In genomic region chr2:98717625-98718024, GRCh38 we compare ENCODE assay signal across 2 cellular contexts.
TF ChIP-seq lines count a peak whose summit lies in the region.

No MANE protein-coding gene starts in this region.

TF ChIP-seq in SK-N-SH, 30 proteins besides CTCF, POLR2A, EP300 and RAD21 (continued from another document):
- TF ChIP-seq ZBTB33 (IDR thresholded peaks at IDR 0.05; ENCODE audit: borderline replicate concordance, low read depth) (no peak), MEF2A (IDR thresholded peaks at IDR 0.05; ENCODE audit: borderline replicate concordance, low read depth) (no peak), GABPA (IDR thresholded peaks at IDR 0.05; ENCODE audit: low read depth) (no peak), EZH2phosphoT487 (IDR thresholded peaks at IDR 0.05; ENCODE audit: borderline replicate concordance, low read depth) (no peak)
- TF ChIP-seq, protein P1, sequence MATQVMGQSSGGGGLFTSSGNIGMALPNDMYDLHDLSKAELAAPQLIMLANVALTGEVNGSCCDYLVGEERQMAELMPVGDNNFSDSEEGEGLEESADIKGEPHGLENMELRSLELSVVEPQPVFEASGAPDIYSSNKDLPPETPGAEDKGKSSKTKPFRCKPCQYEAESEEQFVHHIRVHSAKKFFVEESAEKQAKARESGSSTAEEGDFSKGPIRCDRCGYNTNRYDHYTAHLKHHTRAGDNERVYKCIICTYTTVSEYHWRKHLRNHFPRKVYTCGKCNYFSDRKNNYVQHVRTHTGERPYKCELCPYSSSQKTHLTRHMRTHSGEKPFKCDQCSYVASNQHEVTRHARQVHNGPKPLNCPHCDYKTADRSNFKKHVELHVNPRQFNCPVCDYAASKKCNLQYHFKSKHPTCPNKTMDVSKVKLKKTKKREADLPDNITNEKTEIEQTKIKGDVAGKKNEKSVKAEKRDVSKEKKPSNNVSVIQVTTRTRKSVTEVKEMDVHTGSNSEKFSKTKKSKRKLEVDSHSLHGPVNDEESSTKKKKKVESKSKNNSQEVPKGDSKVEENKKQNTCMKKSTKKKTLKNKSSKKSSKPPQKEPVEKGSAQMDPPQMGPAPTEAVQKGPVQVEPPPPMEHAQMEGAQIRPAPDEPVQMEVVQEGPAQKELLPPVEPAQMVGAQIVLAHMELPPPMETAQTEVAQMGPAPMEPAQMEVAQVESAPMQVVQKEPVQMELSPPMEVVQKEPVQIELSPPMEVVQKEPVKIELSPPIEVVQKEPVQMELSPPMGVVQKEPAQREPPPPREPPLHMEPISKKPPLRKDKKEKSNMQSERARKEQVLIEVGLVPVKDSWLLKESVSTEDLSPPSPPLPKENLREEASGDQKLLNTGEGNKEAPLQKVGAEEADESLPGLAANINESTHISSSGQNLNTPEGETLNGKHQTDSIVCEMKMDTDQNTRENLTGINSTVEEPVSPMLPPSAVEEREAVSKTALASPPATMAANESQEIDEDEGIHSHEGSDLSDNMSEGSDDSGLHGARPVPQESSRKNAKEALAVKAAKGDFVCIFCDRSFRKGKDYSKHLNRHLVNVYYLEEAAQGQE (IDR thresholded peaks at IDR 0.05; ENCODE audit: low read depth, low read length): no peak
- TF ChIP-seq, protein P2, sequence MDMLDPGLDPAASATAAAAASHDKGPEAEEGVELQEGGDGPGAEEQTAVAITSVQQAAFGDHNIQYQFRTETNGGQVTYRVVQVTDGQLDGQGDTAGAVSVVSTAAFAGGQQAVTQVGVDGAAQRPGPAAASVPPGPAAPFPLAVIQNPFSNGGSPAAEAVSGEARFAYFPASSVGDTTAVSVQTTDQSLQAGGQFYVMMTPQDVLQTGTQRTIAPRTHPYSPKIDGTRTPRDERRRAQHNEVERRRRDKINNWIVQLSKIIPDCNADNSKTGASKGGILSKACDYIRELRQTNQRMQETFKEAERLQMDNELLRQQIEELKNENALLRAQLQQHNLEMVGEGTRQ (IDR thresholded peaks at IDR 0.05; ENCODE audit: borderline replicate concordance, low read depth, low read length): no peak

TF ChIP-seq in SK-N-SH treated with all-trans-retinoic acid at 6 μM for 48 hours, 23 proteins besides CTCF, POLR2A, EP300 and RAD21 (continued from another document):
- TF ChIP-seq, protein P3, sequence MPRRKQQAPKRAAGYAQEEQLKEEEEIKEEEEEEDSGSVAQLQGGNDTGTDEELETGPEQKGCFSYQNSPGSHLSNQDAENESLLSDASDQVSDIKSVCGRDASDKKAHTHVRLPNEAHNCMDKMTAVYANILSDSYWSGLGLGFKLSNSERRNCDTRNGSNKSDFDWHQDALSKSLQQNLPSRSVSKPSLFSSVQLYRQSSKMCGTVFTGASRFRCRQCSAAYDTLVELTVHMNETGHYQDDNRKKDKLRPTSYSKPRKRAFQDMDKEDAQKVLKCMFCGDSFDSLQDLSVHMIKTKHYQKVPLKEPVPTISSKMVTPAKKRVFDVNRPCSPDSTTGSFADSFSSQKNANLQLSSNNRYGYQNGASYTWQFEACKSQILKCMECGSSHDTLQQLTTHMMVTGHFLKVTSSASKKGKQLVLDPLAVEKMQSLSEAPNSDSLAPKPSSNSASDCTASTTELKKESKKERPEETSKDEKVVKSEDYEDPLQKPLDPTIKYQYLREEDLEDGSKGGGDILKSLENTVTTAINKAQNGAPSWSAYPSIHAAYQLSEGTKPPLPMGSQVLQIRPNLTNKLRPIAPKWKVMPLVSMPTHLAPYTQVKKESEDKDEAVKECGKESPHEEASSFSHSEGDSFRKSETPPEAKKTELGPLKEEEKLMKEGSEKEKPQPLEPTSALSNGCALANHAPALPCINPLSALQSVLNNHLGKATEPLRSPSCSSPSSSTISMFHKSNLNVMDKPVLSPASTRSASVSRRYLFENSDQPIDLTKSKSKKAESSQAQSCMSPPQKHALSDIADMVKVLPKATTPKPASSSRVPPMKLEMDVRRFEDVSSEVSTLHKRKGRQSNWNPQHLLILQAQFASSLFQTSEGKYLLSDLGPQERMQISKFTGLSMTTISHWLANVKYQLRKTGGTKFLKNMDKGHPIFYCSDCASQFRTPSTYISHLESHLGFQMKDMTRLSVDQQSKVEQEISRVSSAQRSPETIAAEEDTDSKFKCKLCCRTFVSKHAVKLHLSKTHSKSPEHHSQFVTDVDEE (CRISPR knock-in tag; IDR thresholded peaks at IDR 0.05): no peak
- no peak for TF ChIP-seq PPARA (CRISPR knock-in tag; IDR thresholded peaks at IDR 0.05; ENCODE audit: borderline replicate concordance)
- TF ChIP-seq CSDC2 (CRISPR knock-in tag; IDR thresholded peaks at IDR 0.05): no peak
- TF ChIP-seq ESRRG (CRISPR knock-in tag; IDR thresholded peaks at IDR 0.05): no peak
- TF ChIP-seq ZC3H10 (CRISPR knock-in tag; IDR thresholded peaks at IDR 0.05): no peak
- TF ChIP-seq RARB (CRISPR knock-in tag; IDR thresholded peaks at IDR 0.05): no peak
- TF ChIP-seq, protein P4, sequence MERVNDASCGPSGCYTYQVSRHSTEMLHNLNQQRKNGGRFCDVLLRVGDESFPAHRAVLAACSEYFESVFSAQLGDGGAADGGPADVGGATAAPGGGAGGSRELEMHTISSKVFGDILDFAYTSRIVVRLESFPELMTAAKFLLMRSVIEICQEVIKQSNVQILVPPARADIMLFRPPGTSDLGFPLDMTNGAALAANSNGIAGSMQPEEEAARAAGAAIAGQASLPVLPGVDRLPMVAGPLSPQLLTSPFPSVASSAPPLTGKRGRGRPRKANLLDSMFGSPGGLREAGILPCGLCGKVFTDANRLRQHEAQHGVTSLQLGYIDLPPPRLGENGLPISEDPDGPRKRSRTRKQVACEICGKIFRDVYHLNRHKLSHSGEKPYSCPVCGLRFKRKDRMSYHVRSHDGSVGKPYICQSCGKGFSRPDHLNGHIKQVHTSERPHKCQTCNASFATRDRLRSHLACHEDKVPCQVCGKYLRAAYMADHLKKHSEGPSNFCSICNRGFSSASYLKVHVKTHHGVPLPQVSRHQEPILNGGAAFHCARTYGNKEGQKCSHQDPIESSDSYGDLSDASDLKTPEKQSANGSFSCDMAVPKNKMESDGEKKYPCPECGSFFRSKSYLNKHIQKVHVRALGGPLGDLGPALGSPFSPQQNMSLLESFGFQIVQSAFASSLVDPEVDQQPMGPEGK (CRISPR knock-in tag; IDR thresholded peaks at IDR 0.05; ENCODE audit: borderline replicate concordance): no peak
- no peak for TF ChIP-seq ZNF8 (CRISPR knock-in tag; IDR thresholded peaks at IDR 0.05)
- TF ChIP-seq ZFP30 (CRISPR knock-in tag; IDR thresholded peaks at IDR 0.05): no peak
- TF ChIP-seq OSR1 (CRISPR knock-in tag; IDR thresholded peaks at IDR 0.05): no peak
- no peak for TF ChIP-seq ARNTL (CRISPR knock-in tag; IDR thresholded peaks at IDR 0.05; ENCODE audit: borderline replicate concordance, low read depth)
- TF ChIP-seq ZNF565 (CRISPR knock-in tag; conservative IDR thresholded peaks at IDR 0.05; ENCODE audit: low read depth): no peak
